ENCODE assay signal across 1 cellular context in the genomic region with DNA sequence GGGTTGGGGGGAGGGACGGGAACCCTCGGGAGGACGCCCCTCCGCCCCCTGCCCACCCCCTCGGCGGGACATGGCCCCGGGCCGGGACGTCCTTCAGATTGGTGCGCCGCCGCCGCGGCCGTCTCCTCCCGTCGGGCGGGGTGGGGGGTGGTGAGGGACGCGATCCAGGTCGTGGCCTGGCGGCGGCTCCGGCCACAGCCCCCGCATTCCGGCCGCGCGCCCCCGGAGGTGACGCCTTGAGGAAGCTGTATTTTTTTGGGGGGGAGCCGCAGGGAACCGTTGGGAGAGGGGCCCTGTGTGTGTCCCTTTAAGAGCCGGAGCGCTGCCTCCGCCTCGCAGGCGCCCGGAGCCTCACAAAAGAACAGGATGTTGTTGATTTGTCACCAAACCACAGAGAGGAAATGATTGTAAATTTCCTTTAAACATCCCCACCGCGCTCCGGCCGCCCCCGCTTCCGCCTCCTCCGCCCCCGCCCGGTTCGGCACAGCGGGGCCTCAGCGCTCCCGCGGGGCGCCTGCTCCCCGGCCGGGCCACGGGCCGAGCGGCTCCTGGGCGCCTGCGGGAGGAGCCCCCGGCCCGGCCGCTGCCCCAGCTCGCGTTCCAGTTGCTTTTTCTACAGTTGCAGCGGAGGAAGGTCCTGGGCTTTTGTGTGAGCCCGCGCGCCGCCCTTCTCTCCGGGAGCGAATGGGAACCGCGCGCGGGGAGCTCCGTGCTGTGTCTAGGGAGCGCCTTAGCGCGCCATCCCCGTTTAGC.
TF ChIP-seq lines count a peak whose summit lies in the region.

No MANE protein-coding gene starts in this region.

TF ChIP-seq in HepG2, 621 proteins besides CTCF, POLR2A, EP300 and RAD21 (continued from another document and continues in another):
- TF ChIP-seq BRD4 (CRISPR knock-in tag; IDR thresholded peaks at IDR 0.05) = peak; percentile 58
- no peak for TF ChIP-seq PTBP1 (IDR thresholded peaks at IDR 0.05; ENCODE audit: low read depth, low read length, poor library complexity, severe bottlenecking)
- TF ChIP-seq, protein P1, sequence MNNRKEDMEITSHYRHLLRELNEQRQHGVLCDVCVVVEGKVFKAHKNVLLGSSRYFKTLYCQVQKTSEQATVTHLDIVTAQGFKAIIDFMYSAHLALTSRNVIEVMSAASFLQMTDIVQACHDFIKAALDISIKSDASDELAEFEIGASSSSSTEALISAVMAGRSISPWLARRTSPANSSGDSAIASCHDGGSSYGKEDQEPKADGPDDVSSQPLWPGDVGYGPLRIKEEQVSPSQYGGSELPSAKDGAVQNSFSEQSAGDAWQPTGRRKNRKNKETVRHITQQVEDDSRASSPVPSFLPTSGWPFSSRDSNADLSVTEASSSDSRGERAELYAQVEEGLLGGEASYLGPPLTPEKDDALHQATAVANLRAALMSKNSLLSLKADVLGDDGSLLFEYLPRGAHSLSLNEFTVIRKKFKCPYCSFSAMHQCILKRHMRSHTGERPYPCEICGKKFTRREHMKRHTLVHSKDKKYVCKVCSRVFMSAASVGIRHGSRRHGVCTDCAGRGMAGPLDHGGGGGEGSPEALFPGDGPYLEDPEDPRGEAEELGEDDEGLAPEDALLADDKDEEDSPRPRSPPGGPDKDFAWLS (CRISPR knock-in tag; IDR thresholded peaks at IDR 0.05; ENCODE audit: borderline replicate concordance) = 0 out of 2 replicates have a peak, but pooled peaks have one; percentile 60
- no peak for TF ChIP-seq HDAC1 (CRISPR knock-in tag; IDR thresholded peaks at IDR 0.05)
- 0 out of 2 replicates have a peak, but pooled peaks have one; percentile 7 for TF ChIP-seq FIP1L1 (IDR thresholded peaks at IDR 0.05; ENCODE audit: borderline replicate concordance, insufficient read depth, low read depth, low read length)
- no peak for TF ChIP-seq KLF12 (CRISPR knock-in tag; IDR thresholded peaks at IDR 0.05; ENCODE audit: borderline replicate concordance)
- peak; percentile 43; the same call in 1 of the 2 replicates for TF ChIP-seq POLR2AphosphoS5 (IDR thresholded peaks at IDR 0.05; ENCODE audit: low read depth, low read length)
- TF ChIP-seq NR2C2 (CRISPR knock-in tag; IDR thresholded peaks at IDR 0.05; ENCODE audit: borderline replicate concordance) = peak; percentile 34; the same call in 1 of the 2 replicates
- no peak for TF ChIP-seq SP1 (IDR thresholded peaks at IDR 0.05)
- TF ChIP-seq SP1 (CRISPR knock-in tag; IDR thresholded peaks at IDR 0.05) = peak; percentile 67
- TF ChIP-seq SYNCRIP (IDR thresholded peaks at IDR 0.05; ENCODE audit: insufficient read depth, low read depth, low read length) = no peak
- TF ChIP-seq, protein P2, sequence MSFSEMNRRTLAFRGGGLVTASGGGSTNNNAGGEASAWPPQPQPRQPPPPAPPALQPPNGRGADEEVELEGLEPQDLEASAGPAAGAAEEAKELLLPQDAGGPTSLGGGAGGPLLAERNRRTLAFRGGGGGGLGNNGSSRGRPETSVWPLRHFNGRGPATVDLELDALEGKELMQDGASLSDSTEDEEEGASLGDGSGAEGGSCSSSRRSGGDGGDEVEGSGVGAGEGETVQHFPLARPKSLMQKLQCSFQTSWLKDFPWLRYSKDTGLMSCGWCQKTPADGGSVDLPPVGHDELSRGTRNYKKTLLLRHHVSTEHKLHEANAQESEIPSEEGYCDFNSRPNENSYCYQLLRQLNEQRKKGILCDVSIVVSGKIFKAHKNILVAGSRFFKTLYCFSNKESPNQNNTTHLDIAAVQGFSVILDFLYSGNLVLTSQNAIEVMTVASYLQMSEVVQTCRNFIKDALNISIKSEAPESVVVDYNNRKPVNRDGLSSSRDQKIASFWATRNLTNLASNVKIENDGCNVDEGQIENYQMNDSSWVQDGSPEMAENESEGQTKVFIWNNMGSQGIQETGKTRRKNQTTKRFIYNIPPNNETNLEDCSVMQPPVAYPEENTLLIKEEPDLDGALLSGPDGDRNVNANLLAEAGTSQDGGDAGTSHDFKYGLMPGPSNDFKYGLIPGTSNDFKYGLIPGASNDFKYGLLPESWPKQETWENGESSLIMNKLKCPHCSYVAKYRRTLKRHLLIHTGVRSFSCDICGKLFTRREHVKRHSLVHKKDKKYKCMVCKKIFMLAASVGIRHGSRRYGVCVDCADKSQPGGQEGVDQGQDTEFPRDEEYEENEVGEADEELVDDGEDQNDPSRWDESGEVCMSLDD (CRISPR knock-in tag; IDR thresholded peaks at IDR 0.05; ENCODE audit: borderline replicate concordance) = peak; percentile 43; the same call in 1 of the 2 replicates
- no peak for TF ChIP-seq KLF6 (CRISPR knock-in tag; IDR thresholded peaks at IDR 0.05)
- peak; percentile 76 for TF ChIP-seq SRSF1 (optimal IDR thresholded peaks at IDR 0.05; ENCODE audit: low read depth, low read length)
- TF ChIP-seq GATAD2A (CRISPR knock-in tag; IDR thresholded peaks at IDR 0.05) = 0 out of 2 replicates have a peak, but pooled peaks have one; percentile 31
- peak; percentile 11; the same call in 1 of the 2 replicates for TF ChIP-seq KDM6A (CRISPR knock-in tag; IDR thresholded peaks at IDR 0.05; ENCODE audit: low read depth)
- TF ChIP-seq, protein P3, sequence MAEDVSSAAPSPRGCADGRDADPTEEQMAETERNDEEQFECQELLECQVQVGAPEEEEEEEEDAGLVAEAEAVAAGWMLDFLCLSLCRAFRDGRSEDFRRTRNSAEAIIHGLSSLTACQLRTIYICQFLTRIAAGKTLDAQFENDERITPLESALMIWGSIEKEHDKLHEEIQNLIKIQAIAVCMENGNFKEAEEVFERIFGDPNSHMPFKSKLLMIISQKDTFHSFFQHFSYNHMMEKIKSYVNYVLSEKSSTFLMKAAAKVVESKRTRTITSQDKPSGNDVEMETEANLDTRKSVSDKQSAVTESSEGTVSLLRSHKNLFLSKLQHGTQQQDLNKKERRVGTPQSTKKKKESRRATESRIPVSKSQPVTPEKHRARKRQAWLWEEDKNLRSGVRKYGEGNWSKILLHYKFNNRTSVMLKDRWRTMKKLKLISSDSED (CRISPR knock-in tag; IDR thresholded peaks at IDR 0.05) = no peak
- TF ChIP-seq HIVEP1 (CRISPR knock-in tag; IDR thresholded peaks at IDR 0.05) = no peak
- TF ChIP-seq, protein P4, sequence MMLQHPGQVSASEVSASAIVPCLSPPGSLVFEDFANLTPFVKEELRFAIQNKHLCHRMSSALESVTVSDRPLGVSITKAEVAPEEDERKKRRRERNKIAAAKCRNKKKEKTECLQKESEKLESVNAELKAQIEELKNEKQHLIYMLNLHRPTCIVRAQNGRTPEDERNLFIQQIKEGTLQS (CRISPR knock-in tag; IDR thresholded peaks at IDR 0.05) = peak; percentile 11; the same call in 1 of the 2 replicates
- no peak for TF ChIP-seq ZNF749 (CRISPR knock-in tag; IDR thresholded peaks at IDR 0.05; ENCODE audit: borderline replicate concordance)
- TF ChIP-seq, protein P5, sequence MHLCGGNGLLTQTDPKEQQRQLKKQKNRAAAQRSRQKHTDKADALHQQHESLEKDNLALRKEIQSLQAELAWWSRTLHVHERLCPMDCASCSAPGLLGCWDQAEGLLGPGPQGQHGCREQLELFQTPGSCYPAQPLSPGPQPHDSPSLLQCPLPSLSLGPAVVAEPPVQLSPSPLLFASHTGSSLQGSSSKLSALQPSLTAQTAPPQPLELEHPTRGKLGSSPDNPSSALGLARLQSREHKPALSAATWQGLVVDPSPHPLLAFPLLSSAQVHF (CRISPR knock-in tag; IDR thresholded peaks at IDR 0.05) = 0 out of 2 replicates have a peak, but pooled peaks have one; percentile 48
- peak; percentile 23; the same call in 1 of the 2 replicates for TF ChIP-seq HDAC2 (CRISPR knock-in tag; IDR thresholded peaks at IDR 0.05)
- TF ChIP-seq KAT7 (CRISPR knock-in tag; IDR thresholded peaks at IDR 0.05; ENCODE audit: borderline replicate concordance) = peak; percentile 33; the same call in 1 of the 2 replicates
- peak; percentile 50; the same call in 1 of the 2 replicates for TF ChIP-seq ZNF235 (CRISPR knock-in tag; IDR thresholded peaks at IDR 0.05; ENCODE audit: borderline replicate concordance)
- peak; percentile 95 for TF ChIP-seq TEAD3 (CRISPR knock-in tag; optimal IDR thresholded peaks at IDR 0.05; ENCODE audit: borderline replicate concordance)
- no peak for TF ChIP-seq SRSF4 (IDR thresholded peaks at IDR 0.05; ENCODE audit: low read depth, low read length, poor library complexity, severe bottlenecking)
- TF ChIP-seq, protein P6, sequence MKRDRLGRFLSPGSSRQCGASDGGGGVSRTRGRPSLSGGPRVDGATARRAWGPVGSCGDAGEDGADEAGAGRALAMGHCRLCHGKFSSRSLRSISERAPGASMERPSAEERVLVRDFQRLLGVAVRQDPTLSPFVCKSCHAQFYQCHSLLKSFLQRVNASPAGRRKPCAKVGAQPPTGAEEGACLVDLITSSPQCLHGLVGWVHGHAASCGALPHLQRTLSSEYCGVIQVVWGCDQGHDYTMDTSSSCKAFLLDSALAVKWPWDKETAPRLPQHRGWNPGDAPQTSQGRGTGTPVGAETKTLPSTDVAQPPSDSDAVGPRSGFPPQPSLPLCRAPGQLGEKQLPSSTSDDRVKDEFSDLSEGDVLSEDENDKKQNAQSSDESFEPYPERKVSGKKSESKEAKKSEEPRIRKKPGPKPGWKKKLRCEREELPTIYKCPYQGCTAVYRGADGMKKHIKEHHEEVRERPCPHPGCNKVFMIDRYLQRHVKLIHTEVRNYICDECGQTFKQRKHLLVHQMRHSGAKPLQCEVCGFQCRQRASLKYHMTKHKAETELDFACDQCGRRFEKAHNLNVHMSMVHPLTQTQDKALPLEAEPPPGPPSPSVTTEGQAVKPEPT (CRISPR knock-in tag; IDR thresholded peaks at IDR 0.05; ENCODE audit: low read depth) = no peak
- peak; percentile 28 for TF ChIP-seq GABPA (IDR thresholded peaks at IDR 0.05; ENCODE audit: low read depth, low read length)
- TF ChIP-seq GABPA (CRISPR knock-in tag; IDR thresholded peaks at IDR 0.05; ENCODE audit: low read depth) = peak; percentile 73
- TF ChIP-seq AHR (CRISPR knock-in tag; IDR thresholded peaks at IDR 0.05) = no peak
- TF ChIP-seq THAP11 (CRISPR knock-in tag; IDR thresholded peaks at IDR 0.05) = peak; percentile 14; the same call in 1 of the 2 replicates
- no peak for TF ChIP-seq MTF1 (CRISPR knock-in tag; IDR thresholded peaks at IDR 0.05)
- TF ChIP-seq ZNF780A (CRISPR knock-in tag; IDR thresholded peaks at IDR 0.05) = no peak
- TF ChIP-seq, protein P7, sequence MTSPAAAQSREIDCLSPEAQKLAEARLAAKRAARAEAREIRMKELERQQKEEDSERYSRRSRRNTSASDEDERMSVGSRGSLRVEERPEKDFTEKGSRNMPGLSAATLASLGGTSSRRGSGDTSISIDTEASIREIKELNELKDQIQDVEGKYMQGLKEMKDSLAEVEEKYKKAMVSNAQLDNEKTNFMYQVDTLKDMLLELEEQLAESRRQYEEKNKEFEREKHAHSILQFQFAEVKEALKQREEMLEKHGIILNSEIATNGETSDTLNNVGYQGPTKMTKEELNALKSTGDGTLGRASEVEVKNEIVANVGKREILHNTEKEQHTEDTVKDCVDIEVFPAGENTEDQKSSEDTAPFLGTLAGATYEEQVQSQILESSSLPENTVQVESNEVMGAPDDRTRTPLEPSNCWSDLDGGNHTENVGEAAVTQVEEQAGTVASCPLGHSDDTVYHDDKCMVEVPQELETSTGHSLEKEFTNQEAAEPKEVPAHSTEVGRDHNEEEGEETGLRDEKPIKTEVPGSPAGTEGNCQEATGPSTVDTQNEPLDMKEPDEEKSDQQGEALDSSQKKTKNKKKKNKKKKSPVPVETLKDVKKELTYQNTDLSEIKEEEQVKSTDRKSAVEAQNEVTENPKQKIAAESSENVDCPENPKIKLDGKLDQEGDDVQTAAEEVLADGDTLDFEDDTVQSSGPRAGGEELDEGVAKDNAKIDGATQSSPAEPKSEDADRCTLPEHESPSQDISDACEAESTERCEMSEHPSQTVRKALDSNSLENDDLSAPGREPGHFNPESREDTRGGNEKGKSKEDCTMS (CRISPR knock-in tag; conservative IDR thresholded peaks at IDR 0.05) = no peak
- TF ChIP-seq, protein P8, sequence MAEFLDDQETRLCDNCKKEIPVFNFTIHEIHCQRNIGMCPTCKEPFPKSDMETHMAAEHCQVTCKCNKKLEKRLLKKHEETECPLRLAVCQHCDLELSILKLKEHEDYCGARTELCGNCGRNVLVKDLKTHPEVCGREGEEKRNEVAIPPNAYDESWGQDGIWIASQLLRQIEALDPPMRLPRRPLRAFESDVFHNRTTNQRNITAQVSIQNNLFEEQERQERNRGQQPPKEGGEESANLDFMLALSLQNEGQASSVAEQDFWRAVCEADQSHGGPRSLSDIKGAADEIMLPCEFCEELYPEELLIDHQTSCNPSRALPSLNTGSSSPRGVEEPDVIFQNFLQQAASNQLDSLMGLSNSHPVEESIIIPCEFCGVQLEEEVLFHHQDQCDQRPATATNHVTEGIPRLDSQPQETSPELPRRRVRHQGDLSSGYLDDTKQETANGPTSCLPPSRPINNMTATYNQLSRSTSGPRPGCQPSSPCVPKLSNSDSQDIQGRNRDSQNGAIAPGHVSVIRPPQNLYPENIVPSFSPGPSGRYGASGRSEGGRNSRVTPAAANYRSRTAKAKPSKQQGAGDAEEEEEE (CRISPR knock-in tag; IDR thresholded peaks at IDR 0.05; ENCODE audit: borderline replicate concordance) = no peak
- TF ChIP-seq ZNF546 (CRISPR knock-in tag; conservative IDR thresholded peaks at IDR 0.05) = no peak
- 0 out of 2 replicates have a peak, but pooled peaks have one; percentile 41 for TF ChIP-seq SAP130 (CRISPR knock-in tag; IDR thresholded peaks at IDR 0.05; ENCODE audit: low read depth)
- TF ChIP-seq MXD4 (CRISPR knock-in tag; IDR thresholded peaks at IDR 0.05) = no peak
- TF ChIP-seq, protein P9, sequence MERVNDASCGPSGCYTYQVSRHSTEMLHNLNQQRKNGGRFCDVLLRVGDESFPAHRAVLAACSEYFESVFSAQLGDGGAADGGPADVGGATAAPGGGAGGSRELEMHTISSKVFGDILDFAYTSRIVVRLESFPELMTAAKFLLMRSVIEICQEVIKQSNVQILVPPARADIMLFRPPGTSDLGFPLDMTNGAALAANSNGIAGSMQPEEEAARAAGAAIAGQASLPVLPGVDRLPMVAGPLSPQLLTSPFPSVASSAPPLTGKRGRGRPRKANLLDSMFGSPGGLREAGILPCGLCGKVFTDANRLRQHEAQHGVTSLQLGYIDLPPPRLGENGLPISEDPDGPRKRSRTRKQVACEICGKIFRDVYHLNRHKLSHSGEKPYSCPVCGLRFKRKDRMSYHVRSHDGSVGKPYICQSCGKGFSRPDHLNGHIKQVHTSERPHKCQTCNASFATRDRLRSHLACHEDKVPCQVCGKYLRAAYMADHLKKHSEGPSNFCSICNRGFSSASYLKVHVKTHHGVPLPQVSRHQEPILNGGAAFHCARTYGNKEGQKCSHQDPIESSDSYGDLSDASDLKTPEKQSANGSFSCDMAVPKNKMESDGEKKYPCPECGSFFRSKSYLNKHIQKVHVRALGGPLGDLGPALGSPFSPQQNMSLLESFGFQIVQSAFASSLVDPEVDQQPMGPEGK (CRISPR knock-in tag; IDR thresholded peaks at IDR 0.05) = peak; percentile 99
- TF ChIP-seq ATAD3A (CRISPR knock-in tag; IDR thresholded peaks at IDR 0.05) = no peak
- TF ChIP-seq ZNF792 (CRISPR knock-in tag; IDR thresholded peaks at IDR 0.05) = peak; percentile 18; the same call in 1 of the 2 replicates
- peak; percentile 75 for TF ChIP-seq RXRA (CRISPR knock-in tag; IDR thresholded peaks at IDR 0.05)
- TF ChIP-seq STAT5B (CRISPR knock-in tag; IDR thresholded peaks at IDR 0.05) = 0 out of 2 replicates have a peak, but pooled peaks have one; percentile 38
- 0 out of 2 replicates have a peak, but pooled peaks have one; percentile 3 for TF ChIP-seq ZNF891 (CRISPR knock-in tag; IDR thresholded peaks at IDR 0.05)
